In the genomic region with DNA sequence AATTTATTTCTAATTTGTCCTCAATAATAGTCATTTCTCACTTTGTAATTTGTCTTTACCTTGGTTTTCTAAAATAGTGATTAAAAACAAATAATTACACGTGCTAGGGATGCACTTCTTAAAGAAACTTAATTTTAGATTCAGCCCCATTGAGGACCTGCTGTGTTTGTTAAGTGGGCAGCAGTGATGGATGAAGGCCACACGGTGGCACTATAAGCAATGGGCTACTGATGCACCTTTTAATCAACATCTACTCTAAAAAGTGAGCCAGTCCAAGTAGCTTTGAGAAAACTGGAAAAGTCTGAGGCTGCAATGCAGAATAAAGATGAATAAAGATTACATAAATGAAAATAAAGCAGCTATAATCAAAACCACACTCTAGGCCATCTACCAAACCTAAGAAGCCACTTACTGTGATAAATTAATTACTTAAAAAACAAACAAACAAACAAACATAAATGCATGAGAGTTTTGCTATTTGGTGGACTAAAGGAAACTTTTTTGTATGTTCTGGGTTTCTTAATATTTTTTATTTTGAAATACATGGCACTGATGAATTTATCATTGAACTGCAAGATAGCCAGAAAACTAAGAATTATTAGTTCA, we compare ENCODE assay signal across 8 cellular contexts.
DNase-seq lines count a peak whose midpoint lies in the region; ATAC-seq and TF ChIP-seq lines count a peak whose summit lies in the region.

No MANE protein-coding gene starts in this region.

- peak; percentile 86 for ATAC-seq in GM19395 (IDR thresholded peaks at IDR 0.05; ENCODE audit: unreplicated experiment)
- ATAC-seq in HG03520 (IDR thresholded peaks at IDR 0.05; ENCODE audit: unreplicated experiment): peak; percentile 60

- TF ChIP-seq EP300 in tibial nerve (IDR thresholded peaks at IDR 0.05): no peak

- intact Hi-C loops in ascending aorta (cut with DNase I): no loop called here

- no peak overlapping the region for H3K4me3 ChIP-seq in ascending aorta
- no peak overlapping the region for H3K4me3 ChIP-seq in tibial nerve

- TF ChIP-seq CTCF in ascending aorta (IDR thresholded peaks at IDR 0.05) (peak in 2 of 3 experiments; percentile 28 to 57), tibial nerve (IDR thresholded peaks at IDR 0.05) (peak in 4 of 5 experiments; percentile 22 to 53 (median 44))

- H3K27me3 ChIP-seq in ascending aorta (no peaks in the 10 kb centered on the region), tibial nerve (no peaks in the 10 kb centered on the region)

- WGBS in tibial nerve, 2 donors: 0% methylated on average over 2 of the region's 2 CpGs

- H3K9me3 ChIP-seq in ascending aorta: no peaks in the 10 kb centered on the region
- H3K9me3 ChIP-seq in tibial nerve: no peaks in the 10 kb centered on the region

- H3K36me3 ChIP-seq in ascending aorta: no peaks in the 10 kb centered on the region
- no peaks in the 10 kb centered on the region for H3K36me3 ChIP-seq in tibial nerve

- DNase-seq in DMS79 (lab: John Stamatoyannopoulos, UW) (peak; percentile 9), NCI-H510A (lab: John Stamatoyannopoulos, UW) (peak; percentile 68), ascending aorta (ENCODE audit: low spot score in 2 of 2) (no peak), iPS-NIHi7 (ENCODE audit: extremely low spot score) (peak; percentile 70), tibial nerve (ENCODE audit: low spot score in 2 of 2) (peak in 1 of 2 donors; percentile 7), NCI-H1048 (lab: John Stamatoyannopoulos, UW) (no peak)

- H3K4me1 ChIP-seq in ascending aorta (no peaks in the 10 kb centered on the region), tibial nerve (no peaks in the 10 kb centered on the region)

- no peak overlapping the region for H3K27ac ChIP-seq in ascending aorta
- no peak overlapping the region for H3K27ac ChIP-seq in tibial nerve

- TF ChIP-seq POLR2A in tibial nerve (IDR thresholded peaks at IDR 0.05): no peak

Comparison
In these comparisons a context has a peak if more than half of its experiments do, and no peak if none do; other contexts are left out.
1. DNase-seq: peak in DMS79 (single experiment), NCI-H510A (single experiment) and iPS-NIHi7 (single experiment); none in ascending aorta (0 of 2) and NCI-H1048 (single experiment).